1 cellular context compared by ENCODE assay signal in genomic region chr12:110591508-110592051, GRCh38.
TF ChIP-seq lines count a peak whose summit lies in the region.

No MANE protein-coding gene starts in this region.

TF ChIP-seq in K562, 482 proteins besides CTCF, POLR2A, EP300 and RAD21 (continued from another document):
- TF ChIP-seq SRSF9 (IDR thresholded peaks at IDR 0.05; ENCODE audit: borderline replicate concordance, low read depth, low read length) (no peak), NR3C1 (CRISPR knock-in tag; IDR thresholded peaks at IDR 0.05) (no peak), NR2C2 (CRISPR knock-in tag; IDR thresholded peaks at IDR 0.05) (no peak), NR2C2 (tag; IDR thresholded peaks at IDR 0.05) (peak; percentile 13; the same call in 1 of the 2 replicates)
